8 cellular contexts compared by ENCODE assay signal in the genomic region with DNA sequence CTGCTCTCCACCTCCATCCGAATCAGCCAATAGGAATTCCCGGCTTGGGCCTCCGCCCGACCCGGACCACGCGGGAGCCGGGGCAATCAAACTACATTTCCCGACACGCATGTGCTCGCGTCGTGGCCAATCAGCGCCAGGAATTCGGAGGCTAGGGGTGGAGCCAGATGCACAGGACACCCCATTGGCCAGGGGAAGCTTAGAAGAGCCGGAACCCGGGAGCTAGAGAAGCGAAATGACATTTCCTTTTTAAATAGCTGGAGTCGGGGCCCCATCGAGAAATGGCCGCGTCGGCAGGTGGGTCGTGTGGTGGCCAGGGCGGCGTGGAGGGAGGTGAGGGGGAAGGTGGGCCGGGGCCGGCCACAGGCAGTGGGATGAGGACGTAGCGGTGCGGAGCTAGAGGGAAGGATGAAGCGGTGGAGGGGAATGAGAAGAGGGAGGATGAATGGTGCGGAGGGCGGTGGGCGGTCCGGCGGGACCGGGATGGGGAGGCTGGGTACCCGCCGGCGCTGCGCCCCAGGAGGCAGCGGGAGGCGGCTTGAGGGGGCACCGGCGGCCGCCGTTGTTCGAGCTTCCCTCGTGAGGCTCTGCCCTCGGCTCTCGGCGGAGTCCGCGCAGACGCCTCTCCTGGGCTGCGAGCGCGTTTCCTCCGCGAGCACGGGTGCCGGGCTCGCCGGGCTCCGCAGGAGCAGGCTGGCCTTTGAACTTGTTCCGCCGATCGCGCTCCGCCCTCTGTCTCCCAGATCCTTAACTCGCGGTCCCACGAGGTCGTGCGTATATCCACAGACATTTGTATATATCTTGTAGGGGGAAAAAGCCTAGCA. TPM values are rescaled to one million over a fixed set of nuclear protein-coding genes. Genes with fewer than 3 reads are reported as not detected.
A peak's percentile ranks its signal among the peaks of the same experiment; 100 is the strongest.
DNase-seq lines count a peak whose midpoint lies in the region; ATAC-seq, FAIRE-seq and TF ChIP-seq lines count a peak whose summit lies in the region.

A gene with protein sequence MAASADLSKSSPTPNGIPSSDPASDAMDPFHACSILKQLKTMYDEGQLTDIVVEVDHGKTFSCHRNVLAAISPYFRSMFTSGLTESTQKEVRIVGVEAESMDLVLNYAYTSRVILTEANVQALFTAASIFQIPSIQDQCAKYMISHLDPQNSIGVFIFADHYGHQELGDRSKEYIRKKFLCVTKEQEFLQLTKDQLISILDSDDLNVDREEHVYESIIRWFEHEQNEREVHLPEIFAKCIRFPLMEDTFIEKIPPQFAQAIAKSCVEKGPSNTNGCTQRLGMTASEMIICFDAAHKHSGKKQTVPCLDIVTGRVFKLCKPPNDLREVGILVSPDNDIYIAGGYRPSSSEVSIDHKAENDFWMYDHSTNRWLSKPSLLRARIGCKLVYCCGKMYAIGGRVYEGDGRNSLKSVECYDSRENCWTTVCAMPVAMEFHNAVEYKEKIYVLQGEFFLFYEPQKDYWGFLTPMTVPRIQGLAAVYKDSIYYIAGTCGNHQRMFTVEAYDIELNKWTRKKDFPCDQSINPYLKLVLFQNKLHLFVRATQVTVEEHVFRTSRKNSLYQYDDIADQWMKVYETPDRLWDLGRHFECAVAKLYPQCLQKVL (plus strand): TSS at position 233 of the 824 bp plus-strand sequence. CDS start 49 bp downstream, at position 282.

- FAIRE-seq in GM19239 (lab: Jason Lieb, UNC) (peak; percentile 99), kidney (lab: Jason Lieb, UNC) (peak; percentile 99)

- H3K9me3 ChIP-seq in BE2C (no peaks in the 10 kb centered on the region), kidney (ENCODE audit: control insufficient read depth in 1 of 2, low read length in 2 of 2) (no peaks in the 10 kb centered on the region)

- TF ChIP-seq CTCF in BE2C (IDR thresholded peaks at IDR 0.05; ENCODE audit: low read depth, low read length), result no peak
- no peak for TF ChIP-seq CTCF in choroid plexus epithelial cell (conservative IDR thresholded peaks at IDR 0.05; ENCODE audit: low read depth, low read length)
- no peak for TF ChIP-seq CTCF in kidney (IDR thresholded peaks at IDR 0.05; ENCODE audit: borderline replicate concordance, extremely low read depth, insufficient read depth)

- no peaks in the 10 kb centered on the region for H3K9me3 Mint-ChIP-seq in activated CD4-positive, alpha-beta T cell treated with anti-CD3 and anti-CD28 coated beads for 36 hours (ENCODE audit: low read depth)

- CTCF ChIA-PET in activated CD4-positive, alpha-beta T cell treated with anti-CD3 and anti-CD28 coated beads for 36 hours (lab: Charles Lee), result interaction anchor here (0.6 to 3.1 kb wide), 12 partner anchors 7 to 1854 kb away, joined by 3 to 26 read pairs (median 3); no protein-coding TSS in a partner anchor

- H3K36me3 ChIP-seq in BE2C (no peaks in the 10 kb centered on the region), kidney (ENCODE audit: control insufficient read depth in 1 of 2, insufficient read depth in 2 of 2, low read length in 2 of 2) (no peaks in the 10 kb centered on the region)

- peak within 1 kb of the TSS; percentile 92 for H3K27ac Mint-ChIP-seq in activated CD4-positive, alpha-beta T cell treated with anti-CD3 and anti-CD28 coated beads for 36 hours

- intact Hi-C loops in activated CD4-positive, alpha-beta T cell treated with anti-CD3 and anti-CD28 coated beads for 36 hours (cut with DNase I, micrococcal nuclease), result loop anchor here (1.0 to 5.0 kb wide), 11 partner anchors 25 to 1251 kb away; a partner anchor contains a TSS
- intact Hi-C loops in kidney (cut with DNase I), result no loop called here

- H3K4me1 Mint-ChIP-seq in activated CD4-positive, alpha-beta T cell treated with anti-CD3 and anti-CD28 coated beads for 36 hours, result peaks cover 30% of the 10 kb centered on the region

- H3K27me3 Mint-ChIP-seq in activated CD4-positive, alpha-beta T cell treated with anti-CD3 and anti-CD28 coated beads for 36 hours, result peaks cover 7% of the 10 kb centered on the region

- H3K4me1 ChIP-seq in BE2C (no peaks in the 10 kb centered on the region), kidney (ENCODE audit: control insufficient read depth in 1 of 2, insufficient read depth in 1 of 2, low read depth in 1 of 2, low read length in 2 of 2) (no peaks in the 10 kb centered on the region)

- POLR2A ChIA-PET in activated CD4-positive, alpha-beta T cell treated with anti-CD3 and anti-CD28 coated beads for 36 hours (lab: Charles Lee), result interaction anchor here (0.8 to 1.4 kb wide), 3 partner anchors 11 to 657 kb away, joined by 5 to 7 read pairs (median 7); a partner anchor contains a TSS

- H3K27ac ChIP-seq in kidney (ENCODE audit: low read depth in 2 of 2, low read length in 2 of 2), result peak within 1 kb of the TSS; percentile 20 to 34

- ATAC-seq in HG03442 (IDR thresholded peaks at IDR 0.05; ENCODE audit: unreplicated experiment), result peak; percentile 94
- peak; percentile 95 for ATAC-seq in activated CD4-positive, alpha-beta T cell treated with anti-CD3 and anti-CD28 coated beads for 36 hours

- peak within 1 kb of the TSS; percentile 88 for H3K4me3 Mint-ChIP-seq in activated CD4-positive, alpha-beta T cell treated with anti-CD3 and anti-CD28 coated beads for 36 hours

- peaks cover 14% of the 10 kb centered on the region for H3K36me3 Mint-ChIP-seq in activated CD4-positive, alpha-beta T cell treated with anti-CD3 and anti-CD28 coated beads for 36 hours (ENCODE audit: low read depth)

- H3K27me3 ChIP-seq in BE2C, result peaks cover 3% of the 10 kb centered on the region; the same call in 1 of the 2 replicates

- peak within 1 kb of the TSS; percentile 0 to 39 for H3K9ac ChIP-seq in kidney (ENCODE audit: low read length in 2 of 2)

- H3K4me3 ChIP-seq in BE2C (ENCODE audit: low read depth, low read length) (peak within 1 kb of the TSS; percentile 72), choroid plexus epithelial cell (ENCODE audit: low read depth, low read length) (peak within 1 kb of the TSS; percentile 90), kidney (ENCODE audit: low read length in 2 of 2) (peak within 1 kb of the TSS; percentile 66 to 93)

- DNase-seq in BE2C (peak; percentile 98), GM19239 (ENCODE audit: insufficient read length, low spot score) (peak; percentile 83), NCI-H524 (lab: John Stamatoyannopoulos, UW) (peak; percentile 97 to 98), choroid plexus epithelial cell (ENCODE audit: low read depth) (peak; percentile 99), kidney (peak; percentile 99)
- DNase-seq in activated CD4-positive, alpha-beta T cell treated with anti-CD3 and anti-CD28 coated beads for 36 hours, result peak; percentile 98
- peak; percentile 88 to 92 for DNase-seq in stimulated activated CD4-positive, alpha-beta T cell treated with anti-CD3 and anti-CD28 coated beads, Interleukin-15, amount 100 ng/mL, for 1 hour (ENCODE audit: low read depth in 1 of 2, low spot score in 1 of 2)

RNA-seq across cellular contexts. Expression of the gene that starts here (rescaled TPM):
- polyA plus RNA-seq in BE2C (2012; ENCODE audit: insufficient read depth, insufficient read length, low read depth), result 2.2 TPM
- total RNA-seq in activated CD4-positive, alpha-beta T cell treated with anti-CD3 and anti-CD28 coated beads for 36 hours, result 1 to 10 TPM; 8.3 to 9.2 TPM
- 1.8 TPM for total RNA-seq in kidney
- 0.43 TPM for polyA plus RNA-seq in kidney (ENCODE audit: insufficient read depth, low read depth, low replicate concordance)

Comparison
In these comparisons a context has a peak if more than half of its experiments do, and no peak if none do; other contexts are left out.
1. Peak in every context shown above with its lines: DNase-seq, ATAC-seq, H3K4me3 ChIP-seq and H3K27ac ChIP-seq.